In genomic region chr11:118870396-118871343, GRCh38 we compare ENCODE assay signal across 8 cellular contexts. TPM values are rescaled to one million over a fixed set of nuclear protein-coding genes. Genes with fewer than 3 reads are reported as not detected.
DNase-seq lines count a peak whose midpoint lies in the region; ATAC-seq and TF ChIP-seq lines count a peak whose summit lies in the region.

No MANE protein-coding gene starts in this region.

- DNase-seq in RPMI8226 (peak; percentile 75), epidermal melanocyte (ENCODE audit: insufficient read length, low spot score) (peak; percentile 70), NCI-H1417 treated with DMSO at 0.1 percent for 48 hours (lab: John Stamatoyannopoulos, UW) (no peak), WERI-Rb-1 (no peak), endothelial cell (ENCODE audit: low spot score) (no peak)
- peak in 6 of 9 donors; percentile 44 to 54 (median 51) for DNase-seq in naive thymus-derived CD4-positive, alpha-beta T cell

- POLR2A ChIA-PET in naive thymus-derived CD4-positive, alpha-beta T cell (lab: Charles Lee), result interaction anchor here (0.7 to 15.9 kb wide), 19 partner anchors 7 to 197 kb away, joined by 3 to 437 read pairs (median 4); partner anchors contain the start of genes CXCR5, DDX6 and VPS11

- H3K4me1 Mint-ChIP-seq in naive thymus-derived CD4-positive, alpha-beta T cell, result peaks cover 29 to 61% (median 57%) of the 10 kb centered on the region in 7 donors
- peaks cover 12% of the 10 kb centered on the region for H3K4me1 Mint-ChIP-seq in endothelial cell (ENCODE audit: unreplicated experiment)

- H3K9me3 Mint-ChIP-seq in naive thymus-derived CD4-positive, alpha-beta T cell, result peaks cover 0 to 1% (median 0%) of the 10 kb centered on the region in 11 donors
- no peaks in the 10 kb centered on the region for H3K9me3 Mint-ChIP-seq in endothelial cell (ENCODE audit: unreplicated experiment)

- peak overlapping the region; percentile 67 to 91 (median 82) for H3K4me3 Mint-ChIP-seq in naive thymus-derived CD4-positive, alpha-beta T cell
- H3K4me3 Mint-ChIP-seq in endothelial cell (ENCODE audit: unreplicated experiment), result no peak overlapping the region

- no peaks in the 10 kb centered on the region for H3K27me3 ChIP-seq in naive thymus-derived CD4-positive, alpha-beta T cell (ENCODE audit: control insufficient read depth in 2 of 2, insufficient read depth in 2 of 2, low read length in 2 of 2)
- H3K27me3 ChIP-seq in WERI-Rb-1 (ENCODE audit: insufficient read depth, low read depth, severe bottlenecking), result no peaks in the 10 kb centered on the region

- intact Hi-C loops in naive thymus-derived CD4-positive, alpha-beta T cell (cut with micrococcal nuclease), result loop anchor here (1.0 to 5.0 kb wide), 6 partner anchors 8 to 79 kb away; partner anchors contain the start of gene DDX6 (in 1 of the 2)

- peaks cover 0 to 2% (median 0%) of the 10 kb centered on the region in 5 donors for H3K36me3 Mint-ChIP-seq in naive thymus-derived CD4-positive, alpha-beta T cell
- H3K36me3 Mint-ChIP-seq in endothelial cell (ENCODE audit: low read depth, unreplicated experiment), result peaks cover 3% of the 10 kb centered on the region

- peak overlapping the region; percentile 94 to 100 (median 99) for H3K27ac Mint-ChIP-seq in naive thymus-derived CD4-positive, alpha-beta T cell
- H3K27ac Mint-ChIP-seq in endothelial cell (ENCODE audit: unreplicated experiment), result no peak overlapping the region

- H3K4me1 ChIP-seq in naive thymus-derived CD4-positive, alpha-beta T cell (ENCODE audit: control insufficient read depth in 2 of 2, insufficient read depth in 2 of 2, low read length in 2 of 2), result peaks cover 51 to 58% of the 10 kb centered on the region in 2 donors

- no peaks in the 10 kb centered on the region for H3K27me3 Mint-ChIP-seq in naive thymus-derived CD4-positive, alpha-beta T cell
- H3K27me3 Mint-ChIP-seq in endothelial cell (ENCODE audit: unreplicated experiment), result peaks cover 3% of the 10 kb centered on the region

- no peaks in the 10 kb centered on the region for H3K9me3 ChIP-seq in naive thymus-derived CD4-positive, alpha-beta T cell (ENCODE audit: control insufficient read depth in 2 of 3, low read length in 3 of 3)
- no peaks in the 10 kb centered on the region for H3K9me3 ChIP-seq in WERI-Rb-1 (ENCODE audit: severe bottlenecking)

- peak overlapping the region; percentile 94 for H3K27ac ChIP-seq in naive thymus-derived CD4-positive, alpha-beta T cell (ENCODE audit: low read depth, low read length)
- no peak overlapping the region for H3K27ac ChIP-seq in WERI-Rb-1

- H3K4me3 ChIP-seq in naive thymus-derived CD4-positive, alpha-beta T cell (ENCODE audit: low read length), result peak overlapping the region; percentile 60
- H3K4me3 ChIP-seq in WERI-Rb-1 (ENCODE audit: low read depth, low read length), result no peak overlapping the region

- CTCF ChIA-PET in naive thymus-derived CD4-positive, alpha-beta T cell (lab: Charles Lee), result interaction anchor here (1.0 to 1.9 kb wide), 11 partner anchors 12 to 179 kb away, joined by 3 to 19 read pairs (median 5); partner anchors contain the start of genes CXCR5 and DDX6

- no peaks in the 10 kb centered on the region for H3K36me3 ChIP-seq in naive thymus-derived CD4-positive, alpha-beta T cell (ENCODE audit: control insufficient read depth in 2 of 3, insufficient read depth in 3 of 3, low read length in 3 of 3)
- H3K36me3 ChIP-seq in WERI-Rb-1, result no peaks in the 10 kb centered on the region

- ATAC-seq in GM18498 (IDR thresholded peaks at IDR 0.05; ENCODE audit: unreplicated experiment) (peak; percentile 76), HG02571 (IDR thresholded peaks at IDR 0.05; ENCODE audit: unreplicated experiment) (peak; percentile 44)
- ATAC-seq in naive thymus-derived CD4-positive, alpha-beta T cell, result peak; percentile 28

- TF ChIP-seq CTCF in WERI-Rb-1 (IDR thresholded peaks at IDR 0.05; ENCODE audit: low read depth, low read length) (no peak), endothelial cell (IDR thresholded peaks at IDR 0.05; ENCODE audit: unreplicated experiment) (no peak)

RNA-seq across cellular contexts. Expression of gene CXCR5, which starts 13.0 kb away (rescaled TPM):
- 1 to 10 TPM in 4 of 5 experiments, under 1 TPM in 1; 0.41 to 2.9 (median 2.1) TPM for total RNA-seq in naive thymus-derived CD4-positive, alpha-beta T cell
- polyA plus RNA-seq in naive thymus-derived CD4-positive, alpha-beta T cell, result 1 to 10 TPM in 1 of 2 donors, under 1 TPM in 1; 0.60 to 1.1 TPM
- not detected for total RNA-seq in endothelial cell (ENCODE audit: unreplicated experiment)

RNA-seq across cellular contexts. Expression of gene BCL9L, which starts 55.1 kb away (rescaled TPM):
- total RNA-seq in naive thymus-derived CD4-positive, alpha-beta T cell, result 100 to 1,000 TPM in 4 of 5 experiments, 10 to 100 TPM in 1; 67.8 to 269 (median 266) TPM
- 1 to 10 TPM; 6.7 to 7.2 TPM for polyA plus RNA-seq in naive thymus-derived CD4-positive, alpha-beta T cell
- total RNA-seq in endothelial cell (ENCODE audit: unreplicated experiment), result 16.5 TPM

Comparison
In these comparisons a context has a peak if more than half of its experiments do, and no peak if none do; other contexts are left out.
1. DNase-seq: peak in RPMI8226 (single experiment), epidermal melanocyte (single experiment) and naive thymus-derived CD4-positive, alpha-beta T cell (6 of 9); none in NCI-H1417 treated with DMSO at 0.1 percent for 48 hours (single experiment), WERI-Rb-1 (single experiment) and endothelial cell (single experiment).
2. Peak in every context shown above with its lines, with median percentiles within 50 percentile points of each other: ATAC-seq.